Comparison of ENCODE assay signal across 1 cellular context in genomic region chr7:91397099-91397498, GRCh38.
TF ChIP-seq lines count a peak whose summit lies in the region.

No MANE protein-coding gene starts in this region.

TF ChIP-seq in IMR-90, 13 proteins besides CTCF, POLR2A, EP300 and RAD21 (continued from another document):
- TF ChIP-seq, protein P1, sequence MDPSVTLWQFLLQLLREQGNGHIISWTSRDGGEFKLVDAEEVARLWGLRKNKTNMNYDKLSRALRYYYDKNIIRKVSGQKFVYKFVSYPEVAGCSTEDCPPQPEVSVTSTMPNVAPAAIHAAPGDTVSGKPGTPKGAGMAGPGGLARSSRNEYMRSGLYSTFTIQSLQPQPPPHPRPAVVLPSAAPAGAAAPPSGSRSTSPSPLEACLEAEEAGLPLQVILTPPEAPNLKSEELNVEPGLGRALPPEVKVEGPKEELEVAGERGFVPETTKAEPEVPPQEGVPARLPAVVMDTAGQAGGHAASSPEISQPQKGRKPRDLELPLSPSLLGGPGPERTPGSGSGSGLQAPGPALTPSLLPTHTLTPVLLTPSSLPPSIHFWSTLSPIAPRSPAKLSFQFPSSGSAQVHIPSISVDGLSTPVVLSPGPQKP (IDR thresholded peaks at IDR 0.05; ENCODE audit: borderline replicate concordance, low read depth, low read length) = no peak
- TF ChIP-seq FOS (IDR thresholded peaks at IDR 0.05; ENCODE audit: low read depth, low read length) = no peak
- no peak for TF ChIP-seq MAZ (IDR thresholded peaks at IDR 0.05; ENCODE audit: borderline replicate concordance, low read depth, low read length)
- no peak for TF ChIP-seq MAFK (IDR thresholded peaks at IDR 0.05; ENCODE audit: low read depth, low read length)
- no peak for TF ChIP-seq MXI1 (IDR thresholded peaks at IDR 0.05; ENCODE audit: borderline replicate concordance, low read depth, low read length)
- no peak for TF ChIP-seq USF2 (IDR thresholded peaks at IDR 0.05; ENCODE audit: low read depth, low read length)
- no peak for TF ChIP-seq CHD1 (IDR thresholded peaks at IDR 0.05; ENCODE audit: low read depth, low read length)
TF ChIP-seq in IMR-90: peak in this region for 0.
